Comparison of ENCODE assay signal across 8 cellular contexts in genomic region chr9:101566904-101567724, GRCh38. TPM values are rescaled to one million over a fixed set of nuclear protein-coding genes. Genes with fewer than 3 reads are reported as not detected.
A peak's percentile ranks its signal among the peaks of the same experiment; 100 is the strongest.
DNase-seq lines count a peak whose midpoint lies in the region; ATAC-seq lines count a peak whose summit lies in the region.

No MANE protein-coding gene starts in this region.

- DNase-seq in Daoy (ENCODE audit: low read depth) (peak; percentile 29), Kasumi-1 (lab: John Stamatoyannopoulos, UW) (peak; percentile 56 to 68), left colon (peak in 1 of 2 donors; percentile 52), cerebellum (ENCODE audit: low spot score) (no peak)
- DNase-seq in activated naive CD4-positive, alpha-beta T cell treated with Interleukin-2 at 50 U/mL for 16 hours = peak; percentile 13

- intact Hi-C loops in left colon (cut with DNase I, micrococcal nuclease) = no loop called here

- ATAC-seq in GM19468 (IDR thresholded peaks at IDR 0.05; ENCODE audit: extremely low read depth, unreplicated experiment) = peak; percentile 45
- ATAC-seq in left colon = peak; percentile 53
- ATAC-seq in HG03571 (IDR thresholded peaks at IDR 0.05; ENCODE audit: unreplicated experiment) = no peak
- no peak for ATAC-seq in GM19452 (IDR thresholded peaks at IDR 0.05; ENCODE audit: unreplicated experiment)

RNA-seq across cellular contexts. Expression of gene PPP3R2, which starts 27.7 kb away (rescaled TPM):
- not detected in 2 replicates for total RNA-seq in Daoy (2014; rRNA removed; shearing (Covaris generic))
- total RNA-seq in left colon (under 1 TPM in 1 of 2 donors, not detected in 1; 0.12 TPM), cerebellum (0.45 TPM)

RNA-seq across cellular contexts. Expression of gene RNF20, which starts 33.5 kb away (rescaled TPM):
- total RNA-seq in Daoy (2014; rRNA removed; shearing (Covaris generic)) = 57.2 and 65.3 TPM in 2 replicates
- total RNA-seq in left colon (10 to 100 TPM; 31.9 to 35.0 TPM), cerebellum (26.7 TPM)

Comparison
In these comparisons a context has a peak if more than half of its experiments do, and no peak if none do; other contexts are left out.
1. ATAC-seq: peak in GM19468 (single experiment) and left colon (single experiment); none in HG03571 (single experiment) and GM19452 (single experiment).